Comparison of ENCODE assay signal across 8 cellular contexts in genomic region chr3:53254810-53255359, GRCh38. TPM values are rescaled to one million over a fixed set of nuclear protein-coding genes. Genes with fewer than 3 reads are reported as not detected.
DNase-seq lines count a peak whose midpoint lies in the region; ATAC-seq and TF ChIP-seq lines count a peak whose summit lies in the region.

No MANE protein-coding gene starts in this region.

- H3K27me3 Mint-ChIP-seq in CD8-positive, alpha-beta memory T cell = peaks cover 0 to 1% of the 10 kb centered on the region in 2 donors
- H3K27me3 Mint-ChIP-seq in T-cell = no peaks in the 10 kb centered on the region

- peaks cover 0 to 6% (median 0%) of the 10 kb centered on the region in 3 donors for H3K36me3 Mint-ChIP-seq in CD8-positive, alpha-beta memory T cell
- peaks cover 4% of the 10 kb centered on the region for H3K36me3 Mint-ChIP-seq in T-cell

- POLR2A ChIA-PET in CD8-positive, alpha-beta memory T cell (lab: Charles Lee) = interaction anchor here (0.6 to 1.0 kb wide), 2 partner anchors 17 to 95 kb away, joined by 3 read pairs; no protein-coding TSS in a partner anchor
- POLR2A ChIA-PET in T-cell (lab: Charles Lee) = interaction anchor here in 1 of 2 donors (0.6 kb wide), 1 partner anchor 93 kb away, joined by 4 read pairs; no protein-coding TSS in a partner anchor

- peak overlapping the region; percentile 15 to 87 (median 82) for H3K27ac Mint-ChIP-seq in CD8-positive, alpha-beta memory T cell
- peak overlapping the region; percentile 67 to 76 for H3K27ac Mint-ChIP-seq in T-cell

- H3K4me3 ChIP-seq in CD8-positive, alpha-beta memory T cell (ENCODE audit: low read length) = peak overlapping the region; percentile 90
- H3K4me3 ChIP-seq in astrocyte of the cerebellum (ENCODE audit: low read depth, low read length) = peak overlapping the region; percentile 66

- H3K9me3 ChIP-seq in CD8-positive, alpha-beta memory T cell (ENCODE audit: low read length) = no peaks in the 10 kb centered on the region

- ATAC-seq in GM19438 (IDR thresholded peaks at IDR 0.05; ENCODE audit: low read depth, unreplicated experiment) (peak; percentile 55), T-cell (replicated peaks in 1 of 4) (peak; percentile 40 to 58 (median 51))

- peak; percentile 22 to 62 (median 39) for DNase-seq in CD8-positive, alpha-beta memory T cell
- DNase-seq in HT-29 (ENCODE audit: low spot score) (peak; percentile 67), T-cell (peak in 28 of 34 experiments; percentile 9 to 58 (median 26)), astrocyte of the cerebellum (ENCODE audit: low read depth) (no peak), hepatic stellate cell (ENCODE audit: low spot score) (peak; percentile 74), renal cortical epithelial cell (ENCODE audit: low read depth) (peak; percentile 40), cerebellar nuclear complex (lab: John Stamatoyannopoulos, UW) (no peak)

- no peak for TF ChIP-seq CTCF in astrocyte of the cerebellum (IDR thresholded peaks at IDR 0.05; ENCODE audit: low read depth, low read length, missing control alignments)

- H3K4me1 ChIP-seq in CD8-positive, alpha-beta memory T cell (ENCODE audit: insufficient read depth, low read length) = peaks cover 30% of the 10 kb centered on the region

- peaks cover 31 to 51% (median 41%) of the 10 kb centered on the region in 3 donors for H3K4me1 Mint-ChIP-seq in CD8-positive, alpha-beta memory T cell
- peaks cover 44 to 52% (median 45%) of the 10 kb centered on the region in 3 donors for H3K4me1 Mint-ChIP-seq in T-cell

- no peaks in the 10 kb centered on the region for H3K27me3 ChIP-seq in CD8-positive, alpha-beta memory T cell (ENCODE audit: insufficient read depth, low read length, poor library complexity, severe bottlenecking)

- H3K4me3 Mint-ChIP-seq in CD8-positive, alpha-beta memory T cell = peak overlapping the region; percentile 90 to 97 (median 92)
- H3K4me3 Mint-ChIP-seq in T-cell = peak overlapping the region; percentile 88 to 92 (median 89)

- no peaks in the 10 kb centered on the region for H3K36me3 ChIP-seq in CD8-positive, alpha-beta memory T cell (ENCODE audit: insufficient read depth, low read length)

- H3K9me3 Mint-ChIP-seq in CD8-positive, alpha-beta memory T cell = no peaks in the 10 kb centered on the region
- no peaks in the 10 kb centered on the region for H3K9me3 Mint-ChIP-seq in T-cell

- peak overlapping the region; percentile 78 for H3K27ac ChIP-seq in CD8-positive, alpha-beta memory T cell (ENCODE audit: low read depth, low read length)

- CTCF ChIA-PET in CD8-positive, alpha-beta memory T cell (lab: Charles Lee) = no interaction called here
- CTCF ChIA-PET in T-cell (lab: Charles Lee) = no interaction called here

- in situ Hi-C loops in astrocyte of the cerebellum (cut with HindIII; ENCODE audit: low sequenced_read_pairs) = no loop called here

RNA-seq across cellular contexts. Expression of gene TKT, which starts 0.9 kb away (rescaled TPM):
- total RNA-seq in CD8-positive, alpha-beta memory T cell = 100 to 1,000 TPM; 173 to 182 TPM
- 59.3 TPM for polyA plus RNA-seq in CD8-positive, alpha-beta memory T cell
- total RNA-seq in HT-29 (2014; rRNA removed; shearing (Covaris generic)) = 864 and 898 TPM in 2 replicates
- 100 to 1,000 TPM in 4 of 5 donors, 10 to 100 TPM in 1; 98.2 to 139 (median 118) TPM for total RNA-seq in T-cell
- total RNA-seq in renal cortical epithelial cell = 442 and 590 TPM in 2 replicates

Comparison
In these comparisons a context has a peak if more than half of its experiments do, and no peak if none do; other contexts are left out.
1. DNase-seq: peak in CD8-positive, alpha-beta memory T cell (5 of 5), HT-29 (single experiment), T-cell (28 of 34), hepatic stellate cell (single experiment) and renal cortical epithelial cell (single experiment); none in astrocyte of the cerebellum (single experiment) and cerebellar nuclear complex (0 of 2).